Comparison of ENCODE assay signal across 13 cellular contexts in the genomic region with DNA sequence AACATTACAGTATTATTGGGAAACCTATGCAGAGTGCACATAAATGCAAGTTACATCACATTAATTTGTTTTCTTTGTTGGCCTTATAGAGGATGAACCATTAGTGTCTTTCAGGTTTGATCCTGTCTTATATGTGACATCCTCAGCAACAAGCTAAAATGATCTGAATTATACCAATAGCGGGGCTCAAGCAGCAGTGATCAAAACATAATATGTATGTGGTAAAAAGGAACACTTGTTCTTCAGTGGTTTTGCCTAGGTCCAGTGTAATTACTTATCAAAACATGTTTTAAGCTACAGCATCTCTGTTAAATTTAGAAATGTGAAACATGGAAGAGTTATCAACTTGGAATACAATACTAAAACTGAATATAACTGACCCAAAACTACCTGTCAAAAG.
"Had no signal": no experiment of that assay in that cellular context is flagged by ENCODE, and none has a peak within 500 bp of the region (broad histone marks: within the 10 kb centered on the region; RNA-seq: fewer than 3 reads in every experiment).

No MANE protein-coding gene starts in this region.

- H3K4me3 ChIP-seq: breast epithelium, dorsolateral prefrontal cortex, lower lobe of right lung, thyroid gland, uterus had no signal

- H3K4me1 Mint-ChIP-seq: nephron progenitor cell had no signal

- H3K36me3 ChIP-seq: breast epithelium, uterus had no signal

- H3K27me3 ChIP-seq: thyroid gland, uterus had no signal

- H3K4me1 ChIP-seq: breast epithelium, lower lobe of right lung, thyroid gland, uterus had no signal

- DNase-seq: anterior cingulate cortex; dorsolateral prefrontal cortex; hypothalamus; left cardiac atrium; lower lobe of right lung; nephron progenitor cell; stimulated activated CD4-positive, alpha-beta T cell treated with anti-CD3 and anti-CD28 coated beads, Interleukin-4, amount 100 ng/mL, for 1 hour; stimulated activated CD8-positive, alpha-beta memory T cell treated with anti-CD3 and anti-CD28 coated beads, Interleukin-4, amount 100 ng/mL, for 48 hours; thyroid gland; uterus had no signal

- H3K27ac ChIP-seq: breast epithelium, dorsolateral prefrontal cortex, lower lobe of right lung, thyroid gland, uterus, VCaP had no signal

- H3K4me3 Mint-ChIP-seq: nephron progenitor cell had no signal

- H3K9me3 Mint-ChIP-seq: activated naive CD4-positive, alpha-beta T cell treated with anti-CD3 and anti-CD28 coated beads, Interleukin-2, amount 50 U/mL, for 72 hours; nephron progenitor cell had no signal

- H3K9me3 ChIP-seq: breast epithelium, lower lobe of right lung, thyroid gland, uterus had no signal

- ATAC-seq: activated naive CD4-positive, alpha-beta T cell treated with anti-CD3 and anti-CD28 coated beads, Interleukin-2, amount 50 U/mL, for 72 hours; left cardiac atrium; lower lobe of right lung had no signal
